24 cellular contexts compared by ENCODE assay signal in the genomic region with DNA sequence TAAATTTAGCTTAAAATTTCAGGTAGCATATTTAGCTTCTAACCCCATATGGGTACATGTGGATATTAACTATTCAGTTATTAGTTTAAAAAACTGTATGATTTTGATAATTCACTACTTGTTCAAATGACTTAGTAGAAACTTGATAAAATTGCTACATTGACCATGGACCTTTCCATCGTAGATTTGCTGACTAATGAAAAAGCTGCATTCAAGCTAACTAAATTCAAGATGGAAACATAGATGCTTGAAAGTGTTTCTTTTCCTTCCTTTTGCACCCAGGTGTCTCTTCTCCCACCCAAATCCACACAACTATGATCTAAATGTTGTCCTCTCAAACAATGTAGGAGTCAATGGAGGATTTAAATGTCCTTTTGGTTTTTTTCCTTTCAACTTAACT.
DNase-seq lines count a peak whose midpoint lies in the region; ATAC-seq, FAIRE-seq and TF ChIP-seq lines count a peak whose summit lies in the region.
"Had no signal": no experiment of that assay in that cellular context is flagged by ENCODE, and none has a peak within 500 bp of the region (broad histone marks: within the 10 kb centered on the region; RNA-seq: fewer than 3 reads in every experiment).

No MANE protein-coding gene starts in this region.

- no peak overlapping the region for H3K4ac ChIP-seq in IMR-90 (ENCODE audit: low read depth, low read length)

- no peak overlapping the region for H3K14ac ChIP-seq in IMR-90 (replicated peaks; ENCODE audit: low read depth, low read length)

- H3K18ac ChIP-seq in IMR-90 (ENCODE audit: low read depth, low read length) = no peak overlapping the region

- WGBS in A549 (ENCODE audit: missing lambda C conversion rate) = 52% methylated on average over 1 of the region's 1 CpG
- no CpG with 5 or more reads among the region's 1 CpG for WGBS in IMR-90 (ENCODE audit: extremely low coverage in 2 of 2, insufficient read length in 1 of 2), 2 experiments
- 17% methylated on average over 1 of the region's 1 CpG for WGBS in K562 (ENCODE audit: insufficient coverage, low coverage, missing lambda C conversion rate)
- WGBS in ovary, 3 donors = 75 to 90% (median 85%) methylated on average over 1 of the region's 1 CpG

- intact Hi-C loops in IMR-90 (cut with micrococcal nuclease) = no loop called here
- intact Hi-C loops in K562 (cut with micrococcal nuclease) = no loop called here
- intact Hi-C loops in ovary (cut with DNase I) = no loop called here

- ATAC-seq in A549 (no peak), IMR-90 (ENCODE audit: low read depth) (no peak), K562 (no peak), HG03280 (IDR thresholded peaks at IDR 0.05; ENCODE audit: unreplicated experiment) (no peak)
- ATAC-seq: CD8-positive, alpha-beta T cell; GM12878 had no signal

- no peak overlapping the region for H4K91ac ChIP-seq in IMR-90 (ENCODE audit: insufficient read depth, low read depth, low read length)

- in situ Hi-C loops in IMR-90 (cut with MboI; ENCODE audit: low sequenced_read_pairs) = no loop called here
- in situ Hi-C loops in K562 (cut with MboI) = no loop called here

- H2AK9ac ChIP-seq in IMR-90 (replicated peaks; ENCODE audit: low read depth, low read length, poor library complexity) = no peak overlapping the region

- no peaks in the 10 kb centered on the region for H4K20me1 ChIP-seq in IMR-90 (ENCODE audit: insufficient read depth, low read length)
- H4K20me1 ChIP-seq in K562 (replicated peaks; ENCODE audit: control insufficient read depth, insufficient read depth, low read length) = no peaks in the 10 kb centered on the region
- H4K20me1 ChIP-seq: BLaER1 treated with 17β-estradiol and CSF1 and Interleukin-3, amounts not matched to agents 10 nM and 100 nM had no signal

- H3K9me1 ChIP-seq in IMR-90 (ENCODE audit: insufficient read depth, low read length) (no peaks in the 10 kb centered on the region), K562 (ENCODE audit: control insufficient read depth, insufficient read depth, low read length) (no peaks in the 10 kb centered on the region)

- CTCF ChIA-PET in A549 (lab: Yijun Ruan, JAX) (no interaction called here), IMR-90 (lab: Yijun Ruan, JAX) (no interaction called here), K562 (lab: Yijun Ruan, JAX; ENCODE audit: low intra/inter-chr PET ratio) (no interaction called here)

- no peak for TF ChIP-seq POLR2A in A549 (IDR thresholded peaks at IDR 0.05; ENCODE audit: low read length)
- TF ChIP-seq POLR2A in IMR-90 (IDR thresholded peaks at IDR 0.05; ENCODE audit: low read depth, low read length) = no peak
- no peak for TF ChIP-seq POLR2A in K562 (conservative IDR thresholded peaks at IDR 0.05)
- no peak for TF ChIP-seq POLR2A in ovary (IDR thresholded peaks at IDR 0.05)

- H4K5ac ChIP-seq in IMR-90 (ENCODE audit: low read depth, low read length) = no peak overlapping the region

- no peak overlapping the region for H3K56ac ChIP-seq in IMR-90 (ENCODE audit: extremely low read depth, insufficient read depth, low read length)

- H3K9ac ChIP-seq in IMR-90 (ENCODE audit: low read depth, low read length) = no peak overlapping the region
- no peak overlapping the region for H3K9ac ChIP-seq in K562 (ENCODE audit: insufficient read depth in 1 of 2, low read depth in 2 of 2, low read length in 2 of 2)
- H3K9ac ChIP-seq: BLaER1 treated with 17β-estradiol and CSF1 and Interleukin-3, amounts not matched to agents 10 nM and 100 nM had no signal

- no peak overlapping the region for H3K23ac ChIP-seq in IMR-90 (ENCODE audit: low read depth, low read length)

- no peaks in the 10 kb centered on the region for H3K79me2 ChIP-seq in K562 (ENCODE audit: control insufficient read depth, insufficient read depth, low read length)

- DNase-seq in A549 (ENCODE audit: low read depth in 1 of 2, low spot score in 1 of 2) (no peak), IMR-90 (no peak), K562 (ENCODE audit: extremely low read depth in 1 of 4, low spot score in 3 of 4) (no peak), iPS-NIHi7 (ENCODE audit: extremely low spot score) (no peak), ovary (no peak)
- DNase-seq: 8988T; AML-193; Caco-2; Calu3; CD4-positive, alpha-beta T cell; CD8-positive, alpha-beta T cell; DMS53; DMS79; DND-41; EL; GDM1 had no signal

- H3K27ac ChIP-seq in A549 (no peak overlapping the region), IMR-90 (ENCODE audit: insufficient read depth, low read length) (no peak overlapping the region), K562 (ENCODE audit: extremely low read depth, low read depth, low read length) (no peak overlapping the region), ovary (no peak overlapping the region)
- H3K27ac ChIP-seq: BLaER1 treated with 17β-estradiol and CSF1 and Interleukin-3, amounts not matched to agents 10 nM and 100 nM; C4-2B had no signal

- no peak for FAIRE-seq in A549 (lab: Jason Lieb, UNC)
- FAIRE-seq in K562 (lab: Jason Lieb, UNC) = no peak
- FAIRE-seq: A204.1, D721Med, GM12878, GM12892, GM18507 had no signal

- H3K4me1 ChIP-seq in A549 = no peaks in the 10 kb centered on the region
- H3K4me1 ChIP-seq in IMR-90 (ENCODE audit: control insufficient read depth, insufficient read depth, low read length) = no peaks in the 10 kb centered on the region
- no peaks in the 10 kb centered on the region for H3K4me1 ChIP-seq in K562 (replicated peaks in 1 of 2; ENCODE audit: control insufficient read depth in 2 of 2, insufficient read depth in 2 of 2, low read length in 2 of 2)
- no peaks in the 10 kb centered on the region for H3K4me1 ChIP-seq in ovary (ENCODE audit: insufficient read depth)
- H3K4me1 ChIP-seq: BLaER1 treated with 17β-estradiol and CSF1 and Interleukin-3, amounts not matched to agents 10 nM and 100 nM; Caco-2 had no signal

- H2BK20ac ChIP-seq in IMR-90 (ENCODE audit: low read depth, low read length) = no peak overlapping the region

- no peak overlapping the region for H2BK120ac ChIP-seq in IMR-90 (ENCODE audit: low read depth, low read length)

- H3K4me3 ChIP-seq in A549 = no peak overlapping the region
- no peak overlapping the region for H3K4me3 ChIP-seq in IMR-90 (ENCODE audit: insufficient read depth, low read depth, low read length)
- no peak overlapping the region for H3K4me3 ChIP-seq in K562
- no peak overlapping the region for H3K4me3 ChIP-seq in ovary
- H3K4me3 ChIP-seq: BLaER1 treated with 17β-estradiol and CSF1 and Interleukin-3, amounts not matched to agents 10 nM and 100 nM; GM12878 had no signal

- H3K36me3 ChIP-seq in IMR-90 (ENCODE audit: control insufficient read depth, insufficient read depth, low read length) (no peaks in the 10 kb centered on the region), K562 (ENCODE audit: control insufficient read depth, insufficient read depth, low read length) (no peaks in the 10 kb centered on the region), ovary (no peaks in the 10 kb centered on the region)
- H3K36me3 ChIP-seq: BLaER1 treated with 17β-estradiol and CSF1 and Interleukin-3, amounts not matched to agents 10 nM and 100 nM had no signal

- H2AFZ ChIP-seq in IMR-90 (replicated peaks; ENCODE audit: low read length, poor library complexity) (no peak overlapping the region), K562 (ENCODE audit: low read depth, low read length) (no peak overlapping the region)

- H3K4me2 ChIP-seq in A549 = no peak overlapping the region
- H3K4me2 ChIP-seq in IMR-90 (ENCODE audit: low read depth, low read length) = no peak overlapping the region
- no peak overlapping the region for H3K4me2 ChIP-seq in K562 (ENCODE audit: insufficient read depth, low read length)
- H3K4me2 ChIP-seq: BLaER1 treated with 17β-estradiol and CSF1 and Interleukin-3, amounts not matched to agents 10 nM and 100 nM had no signal

- no peak for TF ChIP-seq CTCF in A549 (IDR thresholded peaks at IDR 0.05)
- no peak for TF ChIP-seq CTCF in IMR-90 (conservative IDR thresholded peaks at IDR 0.05; ENCODE audit: low read depth, low read length)
- no peak for TF ChIP-seq CTCF in K562 (IDR thresholded peaks at IDR 0.05 in 2 of 3, conservative IDR thresholded peaks at IDR 0.05 in 1 of 3; ENCODE audit: insufficient read depth in 2 of 3, low read depth in 1 of 3, low read length in 3 of 3)
- TF ChIP-seq CTCF in ovary (IDR thresholded peaks at IDR 0.05) = no peak

- H3K27me3 ChIP-seq in IMR-90 (ENCODE audit: control insufficient read depth, insufficient read depth, low read length) (no peaks in the 10 kb centered on the region), K562 (ENCODE audit: control insufficient read depth in 2 of 2, insufficient read depth in 2 of 2, low read length in 2 of 2) (no peaks in the 10 kb centered on the region), ovary (no peaks in the 10 kb centered on the region)
- H3K27me3 ChIP-seq: BLaER1 treated with 17β-estradiol and CSF1 and Interleukin-3, amounts not matched to agents 10 nM and 100 nM had no signal

- TF ChIP-seq RAD21 in A549 (conservative IDR thresholded peaks at IDR 0.05 in 1 of 2, IDR thresholded peaks at IDR 0.05 in 1 of 2) (no peak), IMR-90 (IDR thresholded peaks at IDR 0.05; ENCODE audit: low read length) (no peak), K562 (CRISPR knock-in tag; conservative IDR thresholded peaks at IDR 0.05 in 1 of 2, IDR thresholded peaks at IDR 0.05 in 1 of 2) (no peak)

- POLR2A ChIA-PET in A549 (lab: Yijun Ruan, JAX) = no interaction called here
- POLR2A ChIA-PET in IMR-90 (lab: Charles Lee; ENCODE audit: unreplicated experiment) = no interaction called here
- POLR2A ChIA-PET in K562 (lab: Yijun Ruan, JAX) = no interaction called here

- H3K9me3 ChIP-seq in A549 (no peaks in the 10 kb centered on the region), IMR-90 (ENCODE audit: control insufficient read depth, insufficient read depth, low read length) (no peaks in the 10 kb centered on the region), K562 (replicated peaks; ENCODE audit: control insufficient read depth, insufficient read depth, low read depth, low read length) (no peaks in the 10 kb centered on the region), ovary (no peaks in the 10 kb centered on the region)
- H3K9me3 ChIP-seq: BLaER1 treated with 17β-estradiol and CSF1 and Interleukin-3, amounts not matched to agents 10 nM and 100 nM; Caco-2 had no signal

- dilution Hi-C loops in IMR-90 (cut with HindIII; ENCODE audit: low sequenced_read_pairs, unreplicated experiment) = no loop called here

- BruUV-seq in IMR-90 (replicated peaks; lab: Mats Ljungman, UMichigan) (no TSS peak), K562 (replicated peaks; lab: Mats Ljungman, UMichigan) (no TSS peak)

- no peak for TF ChIP-seq EP300 in A549 (IDR thresholded peaks at IDR 0.05)
- no peak for TF ChIP-seq EP300 in K562 (IDR thresholded peaks at IDR 0.05; ENCODE audit: low read length)
- TF ChIP-seq EP300 in ovary (IDR thresholded peaks at IDR 0.05) = no peak

- no peak overlapping the region for H2AK5ac ChIP-seq in IMR-90 (ENCODE audit: low read depth, low read length)

- H3K79me1 ChIP-seq in IMR-90 (ENCODE audit: low read depth in 1 of 2, low read length in 2 of 2) = no peaks in the 10 kb centered on the region

- no peak overlapping the region for H2BK5ac ChIP-seq in IMR-90 (ENCODE audit: low read depth, low read length, poor library complexity, severe bottlenecking)

- H2BK15ac ChIP-seq in IMR-90 (ENCODE audit: low read depth, low read length) = no peak overlapping the region

- no peak overlapping the region for H4K8ac ChIP-seq in IMR-90 (ENCODE audit: low read depth in 2 of 2, low read length in 2 of 2)

TF ChIP-seq in K562, 482 proteins besides CTCF, POLR2A, EP300 and RAD21 (continues in another document):
- TF ChIP-seq MAFG (tag; conservative IDR thresholded peaks at IDR 0.05) = peak; percentile 88
- TF ChIP-seq ZNF316 (IDR thresholded peaks at IDR 0.05) = peak; percentile 89
- TF ChIP-seq MAFK (IDR thresholded peaks at IDR 0.05; ENCODE audit: low read length) = peak; percentile 87

Comparison
In these comparisons a context has a peak if more than half of its experiments do, and no peak if none do; other contexts are left out.
1. Of the 35 proteins assayed by ChIP-seq in both K562 and A549: peak only in K562: none; only in A549: none; in both: MAFK; in neither: 34.